ENCODE assay signal across 8 cellular contexts in the genomic region with DNA sequence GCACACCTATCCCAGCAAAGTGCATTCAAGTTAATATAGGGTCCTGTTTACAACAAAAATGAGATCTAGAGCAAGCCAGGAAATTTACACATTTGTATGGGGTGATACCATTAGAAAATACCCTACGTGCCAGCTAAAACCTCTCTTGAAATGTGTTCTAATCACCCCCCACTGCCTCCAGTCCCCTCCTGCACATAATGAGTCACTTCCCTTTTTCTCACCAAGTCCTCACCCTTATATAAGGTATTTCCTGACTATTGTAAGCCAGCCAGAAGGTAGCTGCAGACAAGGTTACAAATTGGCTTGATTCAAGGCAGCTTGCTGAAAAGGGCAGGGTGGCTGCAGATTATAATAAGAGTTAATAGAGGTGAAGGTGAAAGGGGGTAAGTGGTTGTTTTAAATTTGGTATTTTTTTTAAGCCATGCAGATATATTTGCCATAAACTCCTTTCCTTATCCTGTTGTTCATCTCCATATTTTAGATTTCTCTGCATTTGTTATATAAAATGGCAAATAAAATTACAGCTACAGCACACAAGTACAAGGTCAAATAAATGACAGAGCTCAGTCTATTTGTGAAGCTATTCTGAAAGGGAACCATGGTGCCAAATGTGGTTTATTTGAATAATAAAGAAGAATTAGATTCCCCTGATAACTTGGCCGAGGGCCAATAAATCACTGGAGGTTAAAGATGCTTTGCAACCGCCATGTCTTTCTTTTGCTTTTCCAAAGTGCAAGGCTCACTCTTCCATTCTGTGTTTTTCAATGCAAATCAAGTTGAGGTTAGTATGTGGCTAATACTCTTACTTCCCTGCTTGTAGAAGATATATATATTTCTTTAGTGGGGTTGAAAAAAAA.
DNase-seq lines count a peak whose midpoint lies in the region; ATAC-seq, FAIRE-seq and TF ChIP-seq lines count a peak whose summit lies in the region.

No MANE protein-coding gene starts in this region.

- ATAC-seq in GM18861 (IDR thresholded peaks at IDR 0.05; ENCODE audit: unreplicated experiment) (peak; percentile 97), HG02840 (IDR thresholded peaks at IDR 0.05; ENCODE audit: low FRiP score, unreplicated experiment) (peak; percentile 95), gastroesophageal sphincter (peak; percentile 60)
- no peak for ATAC-seq in naive thymus-derived CD8-positive, alpha-beta T cell

- no peak for TF ChIP-seq POLR2A in gastroesophageal sphincter (IDR thresholded peaks at IDR 0.05)

- H3K4me1 Mint-ChIP-seq in naive thymus-derived CD8-positive, alpha-beta T cell = no peaks in the 10 kb centered on the region

- H3K9ac ChIP-seq in kidney (ENCODE audit: low read length in 2 of 2) = no peak overlapping the region

- H3K9me3 ChIP-seq in gastroesophageal sphincter (no peaks in the 10 kb centered on the region), kidney (ENCODE audit: control insufficient read depth in 1 of 2, low read length in 2 of 2) (no peaks in the 10 kb centered on the region)

- intact Hi-C loops in kidney (cut with DNase I) = no loop called here

- H3K27ac Mint-ChIP-seq in naive thymus-derived CD8-positive, alpha-beta T cell = no peak overlapping the region

- H3K27me3 ChIP-seq in gastroesophageal sphincter = no peaks in the 10 kb centered on the region

- H3K9me3 Mint-ChIP-seq in naive thymus-derived CD8-positive, alpha-beta T cell = peaks cover 0 to 4% (median 0%) of the 10 kb centered on the region in 9 donors

- H3K4me3 ChIP-seq in gastroesophageal sphincter = no peak overlapping the region
- H3K4me3 ChIP-seq in kidney (ENCODE audit: low read length in 2 of 2) = no peak overlapping the region

- H3K36me3 Mint-ChIP-seq in naive thymus-derived CD8-positive, alpha-beta T cell = no peaks in the 10 kb centered on the region

- H3K27me3 Mint-ChIP-seq in naive thymus-derived CD8-positive, alpha-beta T cell = peaks cover 0 to 4% (median 0%) of the 10 kb centered on the region in 5 donors

- peak; percentile 94 for DNase-seq in NCI-H226
- no peak for DNase-seq in stimulated activated CD4-positive, alpha-beta T cell treated with anti-CD3 and anti-CD28 coated beads, Interleukin-1b, Interleukin-23, amount 100 ng/mL, for 48 hours
- no peak for DNase-seq in naive thymus-derived CD8-positive, alpha-beta T cell
- no peak for DNase-seq in kidney
- no peak for DNase-seq in activated CD4-positive, alpha-beta T cell treated with anti-CD3 and anti-CD28 coated beads for 4 hours

- no peak for TF ChIP-seq EP300 in gastroesophageal sphincter (IDR thresholded peaks at IDR 0.05)

- 47 to 68% methylated on average over 3 of the region's 3 CpGs for WGBS in gastroesophageal sphincter (ENCODE audit: low coverage in 1 of 2), 2 donors

- no peak for TF ChIP-seq CTCF in gastroesophageal sphincter (IDR thresholded peaks at IDR 0.05)
- TF ChIP-seq CTCF in kidney (IDR thresholded peaks at IDR 0.05; ENCODE audit: borderline replicate concordance, extremely low read depth, insufficient read depth) = no peak

- no peaks in the 10 kb centered on the region for H3K36me3 ChIP-seq in gastroesophageal sphincter
- H3K36me3 ChIP-seq in kidney (ENCODE audit: control insufficient read depth in 1 of 2, insufficient read depth in 2 of 2, low read length in 2 of 2) = no peaks in the 10 kb centered on the region

- H3K4me1 ChIP-seq in gastroesophageal sphincter (peaks cover 0 to 2% (median 0%) of the 10 kb centered on the region in 3 donors), kidney (ENCODE audit: control insufficient read depth in 1 of 2, insufficient read depth in 1 of 2, low read depth in 1 of 2, low read length in 2 of 2) (no peaks in the 10 kb centered on the region)

- FAIRE-seq in kidney (lab: Jason Lieb, UNC) = no peak

- H3K4me3 Mint-ChIP-seq in naive thymus-derived CD8-positive, alpha-beta T cell = no peak overlapping the region

- H3K27ac ChIP-seq in gastroesophageal sphincter (no peak overlapping the region), kidney (ENCODE audit: low read depth in 2 of 2, low read length in 2 of 2) (no peak overlapping the region)

- POLR2A ChIA-PET in naive thymus-derived CD8-positive, alpha-beta T cell (lab: Charles Lee) = no interaction called here

Comparison
In these comparisons a context has a peak if more than half of its experiments do, and no peak if none do; other contexts are left out.
1. ATAC-seq: peak in GM18861 (single experiment), HG02840 (single experiment) and gastroesophageal sphincter (single experiment); none in naive thymus-derived CD8-positive, alpha-beta T cell (0 of 2).